Comparison of ENCODE assay signal across 1 cellular context in the genomic region with DNA sequence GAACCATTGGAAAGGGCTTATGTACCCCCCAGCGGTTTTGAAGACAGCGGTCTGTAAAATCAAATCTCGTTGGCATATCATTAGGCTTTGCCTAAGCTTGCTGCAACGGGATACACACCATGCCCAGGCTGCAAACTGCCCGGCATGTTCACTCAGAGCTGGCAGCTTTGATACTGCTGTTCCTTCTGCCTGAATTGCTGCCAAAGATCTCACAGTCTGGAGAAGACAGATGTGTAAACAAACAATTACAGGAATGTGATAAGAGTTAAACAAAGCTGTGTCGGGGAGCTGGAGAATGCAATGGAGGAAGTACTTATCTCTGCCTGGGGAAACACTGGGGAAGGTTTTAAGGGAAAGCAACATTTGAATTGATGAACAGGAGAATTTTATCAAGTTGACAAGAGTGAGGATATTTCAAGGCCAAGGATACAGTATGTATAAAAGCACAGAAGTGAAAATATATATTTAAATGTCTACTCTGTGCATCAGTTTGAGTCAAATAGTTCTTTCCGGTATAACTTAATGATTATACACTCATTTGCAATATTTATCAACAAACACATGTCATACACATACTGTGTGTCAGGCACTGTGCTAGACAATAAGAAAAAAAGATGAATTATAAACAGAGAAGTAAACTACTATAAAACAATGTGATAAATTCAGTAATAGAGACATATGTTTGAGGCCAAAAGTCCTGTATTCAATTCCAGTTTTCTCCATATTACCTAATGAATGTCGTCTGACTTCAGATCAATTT.
TF ChIP-seq lines count a peak whose summit lies in the region.

No MANE protein-coding gene starts in this region.

TF ChIP-seq in K562, 482 proteins besides CTCF, POLR2A, EP300 and RAD21 (continued from another document and continues in another):
- TF ChIP-seq, protein P1, sequence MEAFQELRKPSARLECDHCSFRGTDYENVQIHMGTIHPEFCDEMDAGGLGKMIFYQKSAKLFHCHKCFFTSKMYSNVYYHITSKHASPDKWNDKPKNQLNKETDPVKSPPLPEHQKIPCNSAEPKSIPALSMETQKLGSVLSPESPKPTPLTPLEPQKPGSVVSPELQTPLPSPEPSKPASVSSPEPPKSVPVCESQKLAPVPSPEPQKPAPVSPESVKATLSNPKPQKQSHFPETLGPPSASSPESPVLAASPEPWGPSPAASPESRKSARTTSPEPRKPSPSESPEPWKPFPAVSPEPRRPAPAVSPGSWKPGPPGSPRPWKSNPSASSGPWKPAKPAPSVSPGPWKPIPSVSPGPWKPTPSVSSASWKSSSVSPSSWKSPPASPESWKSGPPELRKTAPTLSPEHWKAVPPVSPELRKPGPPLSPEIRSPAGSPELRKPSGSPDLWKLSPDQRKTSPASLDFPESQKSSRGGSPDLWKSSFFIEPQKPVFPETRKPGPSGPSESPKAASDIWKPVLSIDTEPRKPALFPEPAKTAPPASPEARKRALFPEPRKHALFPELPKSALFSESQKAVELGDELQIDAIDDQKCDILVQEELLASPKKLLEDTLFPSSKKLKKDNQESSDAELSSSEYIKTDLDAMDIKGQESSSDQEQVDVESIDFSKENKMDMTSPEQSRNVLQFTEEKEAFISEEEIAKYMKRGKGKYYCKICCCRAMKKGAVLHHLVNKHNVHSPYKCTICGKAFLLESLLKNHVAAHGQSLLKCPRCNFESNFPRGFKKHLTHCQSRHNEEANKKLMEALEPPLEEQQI (IDR thresholded peaks at IDR 0.05), result peak; percentile 49; the same call in 1 of the 2 replicates
- TF ChIP-seq, protein P2, sequence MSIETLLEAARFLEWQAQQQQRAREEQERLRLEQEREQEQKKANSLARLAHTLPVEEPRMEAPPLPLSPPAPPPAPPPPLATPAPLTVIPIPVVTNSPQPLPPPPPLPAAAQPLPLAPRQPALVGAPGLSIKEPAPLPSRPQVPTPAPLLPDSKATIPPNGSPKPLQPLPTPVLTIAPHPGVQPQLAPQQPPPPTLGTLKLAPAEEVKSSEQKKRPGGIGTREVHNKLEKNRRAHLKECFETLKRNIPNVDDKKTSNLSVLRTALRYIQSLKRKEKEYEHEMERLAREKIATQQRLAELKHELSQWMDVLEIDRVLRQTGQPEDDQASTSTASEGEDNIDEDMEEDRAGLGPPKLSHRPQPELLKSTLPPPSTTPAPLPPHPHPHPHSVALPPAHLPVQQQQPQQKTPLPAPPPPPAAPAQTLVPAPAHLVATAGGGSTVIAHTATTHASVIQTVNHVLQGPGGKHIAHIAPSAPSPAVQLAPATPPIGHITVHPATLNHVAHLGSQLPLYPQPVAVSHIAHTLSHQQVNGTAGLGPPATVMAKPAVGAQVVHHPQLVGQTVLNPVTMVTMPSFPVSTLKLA (conservative IDR thresholded peaks at IDR 0.05), result peak in 1 of 2 experiments; percentile 21; a peak in 1 of 4 replicates
- TF ChIP-seq, protein P3, sequence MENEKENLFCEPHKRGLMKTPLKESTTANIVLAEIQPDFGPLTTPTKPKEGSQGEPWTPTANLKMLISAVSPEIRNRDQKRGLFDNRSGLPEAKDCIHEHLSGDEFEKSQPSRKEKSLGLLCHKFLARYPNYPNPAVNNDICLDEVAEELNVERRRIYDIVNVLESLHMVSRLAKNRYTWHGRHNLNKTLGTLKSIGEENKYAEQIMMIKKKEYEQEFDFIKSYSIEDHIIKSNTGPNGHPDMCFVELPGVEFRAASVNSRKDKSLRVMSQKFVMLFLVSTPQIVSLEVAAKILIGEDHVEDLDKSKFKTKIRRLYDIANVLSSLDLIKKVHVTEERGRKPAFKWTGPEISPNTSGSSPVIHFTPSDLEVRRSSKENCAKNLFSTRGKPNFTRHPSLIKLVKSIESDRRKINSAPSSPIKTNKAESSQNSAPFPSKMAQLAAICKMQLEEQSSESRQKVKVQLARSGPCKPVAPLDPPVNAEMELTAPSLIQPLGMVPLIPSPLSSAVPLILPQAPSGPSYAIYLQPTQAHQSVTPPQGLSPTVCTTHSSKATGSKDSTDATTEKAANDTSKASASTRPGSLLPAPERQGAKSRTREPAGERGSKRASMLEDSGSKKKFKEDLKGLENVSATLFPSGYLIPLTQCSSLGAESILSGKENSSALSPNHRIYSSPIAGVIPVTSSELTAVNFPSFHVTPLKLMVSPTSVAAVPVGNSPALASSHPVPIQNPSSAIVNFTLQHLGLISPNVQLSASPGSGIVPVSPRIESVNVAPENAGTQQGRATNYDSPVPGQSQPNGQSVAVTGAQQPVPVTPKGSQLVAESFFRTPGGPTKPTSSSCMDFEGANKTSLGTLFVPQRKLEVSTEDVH (IDR thresholded peaks at IDR 0.05; ENCODE audit: low read depth, partially characterized antibody), result no peak
- no peak for TF ChIP-seq PHF8 (IDR thresholded peaks at IDR 0.05; ENCODE audit: borderline replicate concordance, low read length)
- no peak for TF ChIP-seq GTF2F1 (IDR thresholded peaks at IDR 0.05; ENCODE audit: low read depth, low read length)
- peak; percentile 97 for TF ChIP-seq SOX6 (IDR thresholded peaks at IDR 0.05)
- TF ChIP-seq, protein P4, sequence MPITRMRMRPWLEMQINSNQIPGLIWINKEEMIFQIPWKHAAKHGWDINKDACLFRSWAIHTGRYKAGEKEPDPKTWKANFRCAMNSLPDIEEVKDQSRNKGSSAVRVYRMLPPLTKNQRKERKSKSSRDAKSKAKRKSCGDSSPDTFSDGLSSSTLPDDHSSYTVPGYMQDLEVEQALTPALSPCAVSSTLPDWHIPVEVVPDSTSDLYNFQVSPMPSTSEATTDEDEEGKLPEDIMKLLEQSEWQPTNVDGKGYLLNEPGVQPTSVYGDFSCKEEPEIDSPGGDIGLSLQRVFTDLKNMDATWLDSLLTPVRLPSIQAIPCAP (CRISPR knock-in tag; IDR thresholded peaks at IDR 0.05; ENCODE audit: borderline replicate concordance), result no peak
- no peak for TF ChIP-seq ZBED1 (IDR thresholded peaks at IDR 0.05)
- TF ChIP-seq, protein P5, sequence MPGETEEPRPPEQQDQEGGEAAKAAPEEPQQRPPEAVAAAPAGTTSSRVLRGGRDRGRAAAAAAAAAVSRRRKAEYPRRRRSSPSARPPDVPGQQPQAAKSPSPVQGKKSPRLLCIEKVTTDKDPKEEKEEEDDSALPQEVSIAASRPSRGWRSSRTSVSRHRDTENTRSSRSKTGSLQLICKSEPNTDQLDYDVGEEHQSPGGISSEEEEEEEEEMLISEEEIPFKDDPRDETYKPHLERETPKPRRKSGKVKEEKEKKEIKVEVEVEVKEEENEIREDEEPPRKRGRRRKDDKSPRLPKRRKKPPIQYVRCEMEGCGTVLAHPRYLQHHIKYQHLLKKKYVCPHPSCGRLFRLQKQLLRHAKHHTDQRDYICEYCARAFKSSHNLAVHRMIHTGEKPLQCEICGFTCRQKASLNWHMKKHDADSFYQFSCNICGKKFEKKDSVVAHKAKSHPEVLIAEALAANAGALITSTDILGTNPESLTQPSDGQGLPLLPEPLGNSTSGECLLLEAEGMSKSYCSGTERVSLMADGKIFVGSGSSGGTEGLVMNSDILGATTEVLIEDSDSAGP (CRISPR knock-in tag; IDR thresholded peaks at IDR 0.05), result no peak
- TF ChIP-seq ETV6 (IDR thresholded peaks at IDR 0.05; ENCODE audit: borderline replicate concordance in 1 of 2, low read depth in 2 of 2, low read length in 1 of 2), result 0 out of 4 replicates have a peak, but pooled peaks of 1 of the 2 experiments have one; percentile 18
- no peak for TF ChIP-seq ETV6 (CRISPR knock-in tag; IDR thresholded peaks at IDR 0.05; ENCODE audit: borderline replicate concordance)
- peak in 1 of 2 experiments; percentile 90; a peak in 2 of 4 replicates for TF ChIP-seq RCOR1 (IDR thresholded peaks at IDR 0.05; ENCODE audit: borderline replicate concordance in 1 of 2, low read depth in 2 of 2, low read length in 2 of 2)
- TF ChIP-seq PHF21A (IDR thresholded peaks at IDR 0.05; ENCODE audit: borderline replicate concordance, low read depth), result no peak
- TF ChIP-seq, protein P6, sequence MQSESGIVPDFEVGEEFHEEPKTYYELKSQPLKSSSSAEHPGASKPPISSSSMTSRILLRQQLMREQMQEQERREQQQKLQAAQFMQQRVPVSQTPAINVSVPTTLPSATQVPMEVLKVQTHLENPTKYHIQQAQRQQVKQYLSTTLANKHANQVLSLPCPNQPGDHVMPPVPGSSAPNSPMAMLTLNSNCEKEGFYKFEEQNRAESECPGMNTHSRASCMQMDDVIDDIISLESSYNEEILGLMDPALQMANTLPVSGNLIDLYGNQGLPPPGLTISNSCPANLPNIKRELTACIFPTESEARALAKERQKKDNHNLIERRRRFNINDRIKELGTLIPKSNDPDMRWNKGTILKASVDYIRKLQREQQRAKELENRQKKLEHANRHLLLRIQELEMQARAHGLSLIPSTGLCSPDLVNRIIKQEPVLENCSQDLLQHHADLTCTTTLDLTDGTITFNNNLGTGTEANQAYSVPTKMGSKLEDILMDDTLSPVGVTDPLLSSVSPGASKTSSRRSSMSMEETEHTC (IDR thresholded peaks at IDR 0.05), result no peak
- TF ChIP-seq CBX2 (IDR thresholded peaks at IDR 0.05; ENCODE audit: insufficient read depth, low read length, poor library complexity, severe bottlenecking), result no peak
- TF ChIP-seq, protein P7, sequence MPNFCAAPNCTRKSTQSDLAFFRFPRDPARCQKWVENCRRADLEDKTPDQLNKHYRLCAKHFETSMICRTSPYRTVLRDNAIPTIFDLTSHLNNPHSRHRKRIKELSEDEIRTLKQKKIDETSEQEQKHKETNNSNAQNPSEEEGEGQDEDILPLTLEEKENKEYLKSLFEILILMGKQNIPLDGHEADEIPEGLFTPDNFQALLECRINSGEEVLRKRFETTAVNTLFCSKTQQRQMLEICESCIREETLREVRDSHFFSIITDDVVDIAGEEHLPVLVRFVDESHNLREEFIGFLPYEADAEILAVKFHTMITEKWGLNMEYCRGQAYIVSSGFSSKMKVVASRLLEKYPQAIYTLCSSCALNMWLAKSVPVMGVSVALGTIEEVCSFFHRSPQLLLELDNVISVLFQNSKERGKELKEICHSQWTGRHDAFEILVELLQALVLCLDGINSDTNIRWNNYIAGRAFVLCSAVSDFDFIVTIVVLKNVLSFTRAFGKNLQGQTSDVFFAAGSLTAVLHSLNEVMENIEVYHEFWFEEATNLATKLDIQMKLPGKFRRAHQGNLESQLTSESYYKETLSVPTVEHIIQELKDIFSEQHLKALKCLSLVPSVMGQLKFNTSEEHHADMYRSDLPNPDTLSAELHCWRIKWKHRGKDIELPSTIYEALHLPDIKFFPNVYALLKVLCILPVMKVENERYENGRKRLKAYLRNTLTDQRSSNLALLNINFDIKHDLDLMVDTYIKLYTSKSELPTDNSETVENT (CRISPR knock-in tag; IDR thresholded peaks at IDR 0.05), result no peak
- no peak for TF ChIP-seq ZNF766 (CRISPR knock-in tag; conservative IDR thresholded peaks at IDR 0.05)
- peak; percentile 75 for TF ChIP-seq CCNT2 (IDR thresholded peaks at IDR 0.05; ENCODE audit: borderline replicate concordance, extremely low read depth, insufficient read length, low read depth, low read length)
- TF ChIP-seq ZNF253 (CRISPR knock-in tag; conservative IDR thresholded peaks at IDR 0.05), result no peak
- TF ChIP-seq, protein P8, sequence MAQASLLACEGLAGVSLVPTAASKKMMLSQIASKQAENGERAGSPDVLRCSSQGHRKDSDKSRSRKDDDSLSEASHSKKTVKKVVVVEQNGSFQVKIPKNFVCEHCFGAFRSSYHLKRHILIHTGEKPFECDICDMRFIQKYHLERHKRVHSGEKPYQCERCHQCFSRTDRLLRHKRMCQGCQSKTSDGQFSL (CRISPR knock-in tag; IDR thresholded peaks at IDR 0.05), result no peak
- TF ChIP-seq, protein P8 (tag; IDR thresholded peaks at IDR 0.05), result no peak
- TF ChIP-seq TRIM24 (IDR thresholded peaks at IDR 0.05), result peak; percentile 15 to 20; a peak in 1 of 4 replicates
- TF ChIP-seq ZNF707 (CRISPR knock-in tag; conservative IDR thresholded peaks at IDR 0.05), result no peak
- peak; percentile 71 for TF ChIP-seq NCOR1 (IDR thresholded peaks at IDR 0.05)
- no peak for TF ChIP-seq NR1H2 (CRISPR knock-in tag; IDR thresholded peaks at IDR 0.05)
- no peak for TF ChIP-seq HDAC6 (IDR thresholded peaks at IDR 0.05; ENCODE audit: low read depth, low read length)
- TF ChIP-seq NFIC (IDR thresholded peaks at IDR 0.05), result peak; percentile 85
- no peak for TF ChIP-seq PURB (CRISPR knock-in tag; IDR thresholded peaks at IDR 0.05; ENCODE audit: low read depth)
- peak in 1 of 2 experiments; percentile 46; a peak in 1 of 4 replicates for TF ChIP-seq NONO (IDR thresholded peaks at IDR 0.05; ENCODE audit: low read depth in 2 of 2, low read length in 1 of 2)
- no peak for TF ChIP-seq EP400 (IDR thresholded peaks at IDR 0.05)
- no peak for TF ChIP-seq ZNF384 (IDR thresholded peaks at IDR 0.05; ENCODE audit: low read depth, low read length)
- TF ChIP-seq, protein P9, sequence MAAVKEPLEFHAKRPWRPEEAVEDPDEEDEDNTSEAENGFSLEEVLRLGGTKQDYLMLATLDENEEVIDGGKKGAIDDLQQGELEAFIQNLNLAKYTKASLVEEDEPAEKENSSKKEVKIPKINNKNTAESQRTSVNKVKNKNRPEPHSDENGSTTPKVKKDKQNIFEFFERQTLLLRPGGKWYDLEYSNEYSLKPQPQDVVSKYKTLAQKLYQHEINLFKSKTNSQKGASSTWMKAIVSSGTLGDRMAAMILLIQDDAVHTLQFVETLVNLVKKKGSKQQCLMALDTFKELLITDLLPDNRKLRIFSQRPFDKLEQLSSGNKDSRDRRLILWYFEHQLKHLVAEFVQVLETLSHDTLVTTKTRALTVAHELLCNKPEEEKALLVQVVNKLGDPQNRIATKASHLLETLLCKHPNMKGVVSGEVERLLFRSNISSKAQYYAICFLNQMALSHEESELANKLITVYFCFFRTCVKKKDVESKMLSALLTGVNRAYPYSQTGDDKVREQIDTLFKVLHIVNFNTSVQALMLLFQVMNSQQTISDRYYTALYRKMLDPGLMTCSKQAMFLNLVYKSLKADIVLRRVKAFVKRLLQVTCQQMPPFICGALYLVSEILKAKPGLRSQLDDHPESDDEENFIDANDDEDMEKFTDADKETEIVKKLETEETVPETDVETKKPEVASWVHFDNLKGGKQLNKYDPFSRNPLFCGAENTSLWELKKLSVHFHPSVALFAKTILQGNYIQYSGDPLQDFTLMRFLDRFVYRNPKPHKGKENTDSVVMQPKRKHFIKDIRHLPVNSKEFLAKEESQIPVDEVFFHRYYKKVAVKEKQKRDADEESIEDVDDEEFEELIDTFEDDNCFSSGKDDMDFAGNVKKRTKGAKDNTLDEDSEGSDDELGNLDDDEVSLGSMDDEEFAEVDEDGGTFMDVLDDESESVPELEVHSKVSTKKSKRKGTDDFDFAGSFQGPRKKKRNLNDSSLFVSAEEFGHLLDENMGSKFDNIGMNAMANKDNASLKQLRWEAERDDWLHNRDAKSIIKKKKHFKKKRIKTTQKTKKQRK (IDR thresholded peaks at IDR 0.05; ENCODE audit: borderline replicate concordance, low read depth, low read length), result no peak
- TF ChIP-seq ZNF263 (CRISPR knock-in tag; IDR thresholded peaks at IDR 0.05; ENCODE audit: borderline replicate concordance), result no peak
- TF ChIP-seq, protein P10, sequence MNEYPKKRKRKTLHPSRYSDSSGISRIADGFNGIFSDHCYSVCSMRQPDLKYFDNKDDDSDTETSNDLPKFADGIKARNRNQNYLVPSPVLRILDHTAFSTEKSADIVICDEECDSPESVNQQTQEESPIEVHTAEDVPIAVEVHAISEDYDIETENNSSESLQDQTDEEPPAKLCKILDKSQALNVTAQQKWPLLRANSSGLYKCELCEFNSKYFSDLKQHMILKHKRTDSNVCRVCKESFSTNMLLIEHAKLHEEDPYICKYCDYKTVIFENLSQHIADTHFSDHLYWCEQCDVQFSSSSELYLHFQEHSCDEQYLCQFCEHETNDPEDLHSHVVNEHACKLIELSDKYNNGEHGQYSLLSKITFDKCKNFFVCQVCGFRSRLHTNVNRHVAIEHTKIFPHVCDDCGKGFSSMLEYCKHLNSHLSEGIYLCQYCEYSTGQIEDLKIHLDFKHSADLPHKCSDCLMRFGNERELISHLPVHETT (CRISPR knock-in tag; conservative IDR thresholded peaks at IDR 0.05 in 1 of 2, IDR thresholded peaks at IDR 0.05 in 1 of 2), result 0 out of 4 replicates have a peak, but pooled peaks of 1 of the 2 experiments have one; percentile 21
